In genomic region chr4:72326692-72327632, GRCh38 we compare ENCODE assay signal across 8 cellular contexts.
A peak's percentile ranks its signal among the peaks of the same experiment; 100 is the strongest.
DNase-seq lines count a peak whose midpoint lies in the region; ATAC-seq, FAIRE-seq and TF ChIP-seq lines count a peak whose summit lies in the region.

No MANE protein-coding gene starts in this region.

- TF ChIP-seq POLR2A in testis (IDR thresholded peaks at IDR 0.05) (no peak), GM12892 (IDR thresholded peaks at IDR 0.05; ENCODE audit: low read depth, low read length) (no peak)

- CTCF ChIA-PET in CD4-positive, alpha-beta T cell (lab: Charles Lee): no interaction called here

- H3K9me3 ChIP-seq in CD4-positive, alpha-beta T cell (ENCODE audit: control insufficient read depth, low read length): no peaks in the 10 kb centered on the region
- no peaks in the 10 kb centered on the region for H3K9me3 ChIP-seq in testis

- H3K4me3 Mint-ChIP-seq in CD4-positive, alpha-beta T cell: no peak overlapping the region

- DNase-seq in CD4-positive, alpha-beta T cell: no peak
- DNase-seq in RPMI8226 (peak; percentile 5), fibroblast of peridontal ligament (ENCODE audit: extremely low read depth) (peak; percentile 63), testis (no peak), GM19238 (ENCODE audit: insufficient read length, low spot score) (no peak), GM12892 (ENCODE audit: insufficient read length) (no peak)

- H3K27ac Mint-ChIP-seq in CD4-positive, alpha-beta T cell: no peak overlapping the region

- no peaks in the 10 kb centered on the region for H3K27me3 ChIP-seq in CD4-positive, alpha-beta T cell (ENCODE audit: control insufficient read depth, insufficient read depth, low read length)
- H3K27me3 ChIP-seq in testis: no peaks in the 10 kb centered on the region

- FAIRE-seq in GM12892 (lab: Jason Lieb, UNC): no peak

- intact Hi-C loops in CD4-positive, alpha-beta T cell (cut with DNase I, micrococcal nuclease): loop anchor here in 1 of 2 experiments (10.0 kb wide), 2 partner anchors 1328 to 1808 kb away; no protein-coding TSS in a partner anchor
- intact Hi-C loops in testis (cut with DNase I; ENCODE audit: low total_unique reads): no loop called here

- H3K36me3 Mint-ChIP-seq in CD4-positive, alpha-beta T cell (ENCODE audit: low read depth): no peaks in the 10 kb centered on the region

- WGBS in testis, 2 donors: 58 to 63% methylated on average over 2 of the region's 2 CpGs

- H3K36me3 ChIP-seq in testis (ENCODE audit: low read depth, missing control alignments): no peaks in the 10 kb centered on the region

- H3K4me1 Mint-ChIP-seq in CD4-positive, alpha-beta T cell (ENCODE audit: low read depth): no peaks in the 10 kb centered on the region

- H3K27me3 Mint-ChIP-seq in CD4-positive, alpha-beta T cell: peaks cover 17% of the 10 kb centered on the region

- no peaks in the 10 kb centered on the region for H3K4me1 ChIP-seq in testis

- no peak overlapping the region for H3K27ac ChIP-seq in CD4-positive, alpha-beta T cell (ENCODE audit: low read depth, low read length)
- H3K27ac ChIP-seq in testis: no peak overlapping the region

- H3K9me3 Mint-ChIP-seq in CD4-positive, alpha-beta T cell: no peaks in the 10 kb centered on the region

- no peak for ATAC-seq in CD4-positive, alpha-beta T cell (ENCODE audit: poor library complexity)
- peak; percentile 56 for ATAC-seq in HG03159 (IDR thresholded peaks at IDR 0.05; ENCODE audit: unreplicated experiment)
- ATAC-seq in GM19395 (IDR thresholded peaks at IDR 0.05; ENCODE audit: unreplicated experiment): no peak

- peak; percentile 48 for TF ChIP-seq CTCF in CD4-positive, alpha-beta T cell (IDR thresholded peaks at IDR 0.05)
- TF ChIP-seq CTCF in testis (IDR thresholded peaks at IDR 0.05): peak in 2 of 3 experiments; percentile 45 to 58

- POLR2A ChIA-PET in CD4-positive, alpha-beta T cell (lab: Charles Lee): no interaction called here

- H3K4me3 ChIP-seq in testis: no peak overlapping the region

Comparison
In these comparisons a context has a peak if more than half of its experiments do, and no peak if none do; other contexts are left out.
1. DNase-seq: peak in RPMI8226 (single experiment) and fibroblast of peridontal ligament (single experiment); none in CD4-positive, alpha-beta T cell (0 of 10), testis (single experiment), GM19238 (single experiment) and GM12892 (single experiment).